Comparison of ENCODE assay signal across 1 cellular context in genomic region chr19:11252665-11253355, GRCh38.
TF ChIP-seq lines count a peak whose summit lies in the region.

No MANE protein-coding gene starts in this region.

TF ChIP-seq in HEK293, 187 proteins besides CTCF, POLR2A, EP300 and RAD21 (continued from another document):
- peak; percentile 85 for TF ChIP-seq ZNF16 (tag by site-specific recombination; IDR thresholded peaks at IDR 0.05; ENCODE audit: low read depth)
- TF ChIP-seq KLF1 (tag by site-specific recombination; IDR thresholded peaks at IDR 0.05): peak; percentile 43; the same call in 1 of the 2 replicates
TF ChIP-seq in HEK293: peak in this region for 4.
